Comparison of ENCODE assay signal across 10 cellular contexts in genomic region chr13:28429685-28430290, GRCh38.
A peak's percentile ranks its signal among the peaks of the same experiment; 100 is the strongest.
DNase-seq lines count a peak whose midpoint lies in the region; ATAC-seq and TF ChIP-seq lines count a peak whose summit lies in the region.
"Had no signal": no experiment of that assay in that cellular context is flagged by ENCODE, and none has a peak within 500 bp of the region (broad histone marks: within the 10 kb centered on the region; RNA-seq: fewer than 3 reads in every experiment).

No MANE protein-coding gene starts in this region.

- no peaks in the 10 kb centered on the region for H3F3A ChIP-seq in PC-9 (ENCODE audit: insufficient read depth, low read depth)

- no peak overlapping the region for H2AFZ ChIP-seq in PC-9

- H3K79me2 ChIP-seq in PC-9 (ENCODE audit: low read depth): no peaks in the 10 kb centered on the region

- H3K4me2 ChIP-seq in PC-9: no peak overlapping the region

- H3K9me2 ChIP-seq in PC-9 (ENCODE audit: insufficient read depth): no peaks in the 10 kb centered on the region

- DNase-seq in iPS DF 6.9 (ENCODE audit: low read depth, low spot score) (peak; percentile 74), erythroblast (lab: John Stamatoyannopoulos, UW) (no peak), LoVo (ENCODE audit: low spot score) (no peak), PC-9 (no peak), middle frontal gyrus (ENCODE audit: extremely low spot score, low spot score) (no peak)
- DNase-seq: aorta had no signal

- H3K27me3 ChIP-seq in iPS DF 6.9 (ENCODE audit: control insufficient read depth, insufficient read depth, low read length) (no peaks in the 10 kb centered on the region), PC-9 (ENCODE audit: insufficient read depth, low read depth) (peaks cover 98% of the 10 kb centered on the region)
- H3K27me3 ChIP-seq: SJSA1 had no signal

- CTCF ChIA-PET in PC-9 (lab: Charles Lee): no interaction called here

- intact Hi-C loops in PC-9 (cut with micrococcal nuclease; ENCODE audit: unreplicated experiment): no loop called here

- H3K27ac ChIP-seq in iPS DF 6.9 (ENCODE audit: low read length) (peak overlapping the region; percentile 87), PC-9 (no peak overlapping the region)
- H3K27ac ChIP-seq: SJSA1 had no signal

- no peaks in the 10 kb centered on the region for H3K9me3 ChIP-seq in iPS DF 6.9 (ENCODE audit: control insufficient read depth, insufficient read depth, low read length)
- H3K9me3 ChIP-seq in PC-9 (ENCODE audit: insufficient read depth, low read depth): no peaks in the 10 kb centered on the region
- H3K9me3 ChIP-seq: SJSA1 had no signal

- TF ChIP-seq POLR2A in erythroblast (IDR thresholded peaks at IDR 0.05; ENCODE audit: low read length): no peak

- H3K4me1 ChIP-seq in iPS DF 6.9 (ENCODE audit: control insufficient read depth, insufficient read depth, low read length) (peaks cover 2% of the 10 kb centered on the region; the same call in 1 of the 2 replicates), PC-9 (replicated peaks; ENCODE audit: insufficient read depth) (no peaks in the 10 kb centered on the region)

- H3K36me3 ChIP-seq in iPS DF 6.9 (ENCODE audit: control insufficient read depth, insufficient read depth, low read length) (peaks cover 11% of the 10 kb centered on the region; the same call in 1 of the 2 replicates), PC-9 (ENCODE audit: low read depth) (no peaks in the 10 kb centered on the region)
- H3K36me3 ChIP-seq: SJSA1 had no signal

- POLR2A ChIA-PET in PC-9 (lab: Charles Lee; ENCODE audit: unreplicated experiment): no interaction called here

- ATAC-seq in GM18519 (IDR thresholded peaks at IDR 0.05; ENCODE audit: low FRiP score, unreplicated experiment) (peak; percentile 85), GM21825 (IDR thresholded peaks at IDR 0.05; ENCODE audit: unreplicated experiment) (peak; percentile 90), HG03565 (IDR thresholded peaks at IDR 0.05; ENCODE audit: unreplicated experiment) (peak; percentile 83)

- TF ChIP-seq CTCF in PC-9 (conservative IDR thresholded peaks at IDR 0.05): no peak

- WGBS in iPS DF 6.9 (ENCODE audit: insufficient coverage, insufficient read length): no CpG with 5 or more reads among the region's 10 CpGs

- H3K4me3 ChIP-seq in iPS DF 6.9 (ENCODE audit: low read length) (no peak overlapping the region), PC-9 (no peak overlapping the region)
- H3K4me3 ChIP-seq: SJSA1 had no signal

- no TSS peak for BruUV-seq in PC-9 (replicated peaks; lab: Mats Ljungman, UMichigan)

- no peaks in the 10 kb centered on the region for H4K20me1 ChIP-seq in PC-9 (ENCODE audit: insufficient read depth)
